In the genomic region with DNA sequence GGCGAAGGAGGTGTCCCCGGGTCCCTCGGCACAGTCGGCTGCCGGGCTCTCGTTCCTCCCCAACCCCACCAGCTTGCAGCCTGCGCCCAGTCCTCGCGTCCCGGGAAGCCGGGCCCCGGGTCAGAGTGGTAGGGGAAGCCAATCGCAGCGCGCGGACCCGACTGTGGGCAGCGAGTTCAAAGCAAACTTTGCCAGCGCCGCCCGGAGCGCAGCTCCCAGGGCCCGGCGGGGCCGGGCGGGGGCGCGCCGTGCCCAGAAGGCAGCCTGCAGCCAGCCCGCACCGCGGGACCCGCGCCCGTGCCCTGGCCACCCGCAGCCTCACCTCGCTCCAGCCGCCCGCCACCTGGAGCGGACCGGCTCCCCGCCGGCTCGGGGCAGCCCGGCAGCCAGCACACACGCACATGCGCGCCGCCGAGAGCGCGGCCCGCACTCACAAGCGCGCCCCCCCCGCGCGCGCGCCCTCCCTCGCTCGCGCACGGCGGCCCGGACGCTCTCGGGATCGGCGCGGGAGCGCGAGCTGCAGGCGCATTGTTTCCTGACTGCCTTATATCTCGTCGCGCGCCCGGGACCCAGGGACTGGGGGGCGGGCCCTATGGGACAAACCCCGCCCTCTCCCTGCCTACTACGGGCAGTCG, we compare ENCODE assay signal across 8 cellular contexts. TPM values are rescaled to one million over a fixed set of nuclear protein-coding genes. Genes with fewer than 3 reads are reported as not detected.
A peak's percentile ranks its signal among the peaks of the same experiment; 100 is the strongest.
DNase-seq lines count a peak whose midpoint lies in the region; ATAC-seq, FAIRE-seq and TF ChIP-seq lines count a peak whose summit lies in the region.

A gene with protein sequence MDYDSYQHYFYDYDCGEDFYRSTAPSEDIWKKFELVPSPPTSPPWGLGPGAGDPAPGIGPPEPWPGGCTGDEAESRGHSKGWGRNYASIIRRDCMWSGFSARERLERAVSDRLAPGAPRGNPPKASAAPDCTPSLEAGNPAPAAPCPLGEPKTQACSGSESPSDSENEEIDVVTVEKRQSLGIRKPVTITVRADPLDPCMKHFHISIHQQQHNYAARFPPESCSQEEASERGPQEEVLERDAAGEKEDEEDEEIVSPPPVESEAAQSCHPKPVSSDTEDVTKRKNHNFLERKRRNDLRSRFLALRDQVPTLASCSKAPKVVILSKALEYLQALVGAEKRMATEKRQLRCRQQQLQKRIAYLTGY (minus strand): TSS at position 432 of the 635 bp plus-strand sequence. CDS start 483 bp downstream, outside the sequence.

- H3K4me3 ChIP-seq in GM12875 (ENCODE audit: low read depth, low read length) (peak within 1 kb of the TSS; percentile 60), GM12878 (peak within 1 kb of the TSS; percentile 77), iPS-18a (ENCODE audit: low read length) (peak within 1 kb of the TSS; percentile 62), skeletal muscle tissue (ENCODE audit: low read length in 3 of 3) (peak within 1 kb of the TSS; percentile 63 to 77 (median 67))

- H3K4me2 ChIP-seq in GM12878 (ENCODE audit: control insufficient read depth, insufficient read depth): peak within 1 kb of the TSS; percentile 69

- no peak for TF ChIP-seq CTCF in GM12875 (IDR thresholded peaks at IDR 0.05; ENCODE audit: borderline replicate concordance, insufficient read depth, low read depth, low read length)
- no peak for TF ChIP-seq CTCF in GM12878 (IDR thresholded peaks at IDR 0.05 in 2 of 3, conservative IDR thresholded peaks at IDR 0.05 in 1 of 3; ENCODE audit: control insufficient read depth in 2 of 3, extremely low read depth in 1 of 3, insufficient read depth in 1 of 3, low read depth in 3 of 3, low read length in 3 of 3)

- CTCF ChIA-PET in HEK293T (lab: Yijun Ruan, JAX): interaction anchor here (0.5 to 2.6 kb wide), 18 partner anchors 9 to 91 kb away, joined by 3 to 15 read pairs (median 4); no protein-coding TSS in a partner anchor
- CTCF ChIA-PET in GM12878 (lab: Yijun Ruan, JAX): interaction anchor here (0.8 to 7.7 kb wide), 33 partner anchors 8 to 295 kb away, joined by 3 to 110 read pairs (median 6); a partner anchor contains a TSS

- RAD21 ChIA-PET in GM12878 (lab: Charles Lee; ENCODE audit: unreplicated experiment): interaction anchor here (0.8 to 2.5 kb wide), 20 partner anchors 8 to 200 kb away, joined by 3 to 23 read pairs (median 4); no protein-coding TSS in a partner anchor

- H4K20me1 ChIP-seq in GM12878 (ENCODE audit: control insufficient read depth, insufficient read depth): no peaks in the 10 kb centered on the region

- BruUV-seq in GM12878 (replicated peaks; lab: Mats Ljungman, UMichigan): no TSS peak

- peak within 1 kb of the TSS; percentile 94 for H2AFZ ChIP-seq in GM12878 (ENCODE audit: control insufficient read depth, low read depth, low read length)

- SMC1A ChIA-PET in GM12878 (lab: Charles Lee; ENCODE audit: uncharacterized antibody, unreplicated experiment): interaction anchor here (0.9 to 3.8 kb wide), 17 partner anchors 8 to 131 kb away, joined by 3 to 42 read pairs (median 3); no protein-coding TSS in a partner anchor

- TF ChIP-seq RAD21 in GM12878 (IDR thresholded peaks at IDR 0.05; ENCODE audit: insufficient read depth, low read depth, low read length): no peak

- no peak for FAIRE-seq in GM12878 (lab: Jason Lieb, UNC)

- POLR2A ChIA-PET in HEK293T (lab: Yijun Ruan, JAX): interaction anchor here (0.7 to 1.5 kb wide), 4 partner anchors 13 to 75 kb away, joined by 3 to 5 read pairs (median 4); a partner anchor contains a TSS
- POLR2A ChIA-PET in GM12878 (lab: Charles Lee): interaction anchor here (0.5 to 1.8 kb wide), 6 partner anchors 9 to 85 kb away, joined by 3 to 7 read pairs (median 3); no protein-coding TSS in a partner anchor

- intact Hi-C loops in GM12878 (cut with micrococcal nuclease; ENCODE audit: unreplicated experiment): loop anchor here (1.0 kb wide), 1 partner anchor 85 kb away; no protein-coding TSS in a partner anchor

- DNase-seq in HEK293T (ENCODE audit: extremely low spot score) (peak; percentile 86), NAMALWA (ENCODE audit: low spot score) (peak; percentile 83), T-helper 9 cell (peak; percentile 37), GM12878 (ENCODE audit: low read depth, low spot score) (no peak), epidermal melanocyte (ENCODE audit: insufficient read length, low spot score) (no peak)

- ATAC-seq in GM12878: peak; percentile 85

- no peaks in the 10 kb centered on the region; the same call in 1 of the 2 replicates for H3K79me2 ChIP-seq in GM12878 (ENCODE audit: control insufficient read depth, insufficient read depth, low read length)

- H3K27me3 ChIP-seq in GM12878 (replicated peaks in 1 of 2; ENCODE audit: control insufficient read depth in 2 of 2, insufficient read depth in 2 of 2, low read length in 1 of 2): peaks cover 10 to 12% of the 10 kb centered on the region in 2 experiments
- peaks cover 32% of the 10 kb centered on the region for H3K27me3 ChIP-seq in iPS-18a (ENCODE audit: control insufficient read depth, insufficient read depth, low read length)
- peaks cover 13 to 23% (median 21%) of the 10 kb centered on the region in 3 donors for H3K27me3 ChIP-seq in skeletal muscle tissue (ENCODE audit: control insufficient read depth in 3 of 3, insufficient read depth in 3 of 3, low read length in 3 of 3)

- 1% methylated on average over 35 of the region's 83 CpGs for WGBS in GM12878 (ENCODE audit: insufficient coverage, insufficient replicate concordance, low lambda C conversion rate, missing lambda C conversion rate)

- H3K9me3 ChIP-seq in GM12878 (replicated peaks; ENCODE audit: control insufficient read depth, insufficient read depth, low read length): no peaks in the 10 kb centered on the region; the same call in 2 of the 3 replicates
- H3K9me3 ChIP-seq in iPS-18a (ENCODE audit: control insufficient read depth, low read depth, low read length): no peaks in the 10 kb centered on the region
- H3K9me3 ChIP-seq in skeletal muscle tissue (ENCODE audit: control insufficient read depth in 3 of 3, low read length in 3 of 3): no peaks in the 10 kb centered on the region

- TF ChIP-seq EP300 in GM12878 (IDR thresholded peaks at IDR 0.05; ENCODE audit: borderline replicate concordance in 1 of 2, control insufficient read depth in 1 of 2, low read depth in 2 of 2, low read length in 2 of 2): no peak

- peak within 1 kb of the TSS; percentile 59; the same call in 1 of the 2 replicates for H3K9ac ChIP-seq in GM12878 (ENCODE audit: control insufficient read depth, insufficient read depth, low read length)
- peak within 1 kb of the TSS; percentile 56 for H3K9ac ChIP-seq in iPS-18a (ENCODE audit: low read length)
- peak within 1 kb of the TSS; percentile 51 to 79 (median 60) for H3K9ac ChIP-seq in skeletal muscle tissue (ENCODE audit: low read depth in 1 of 3, low read length in 3 of 3)

- in situ Hi-C loops in GM12878 (cut with MboI): no loop called here

- H3K27ac ChIP-seq in GM12878 (ENCODE audit: control insufficient read depth, insufficient read depth) (no peak within 1 kb of the TSS), iPS-18a (ENCODE audit: low read length) (no peak within 1 kb of the TSS), skeletal muscle tissue (ENCODE audit: low read depth, low read length) (no peak within 1 kb of the TSS)

- H3K4me1 ChIP-seq in GM12878 (ENCODE audit: control insufficient read depth, insufficient read depth, low read length) (peaks cover 7% of the 10 kb centered on the region; the same call in 1 of the 2 replicates), iPS-18a (ENCODE audit: control insufficient read depth, low read depth, low read length) (peaks cover 36% of the 10 kb centered on the region), skeletal muscle tissue (ENCODE audit: control insufficient read depth in 3 of 3, insufficient read depth in 3 of 3, low read length in 3 of 3) (peaks cover 3 to 16% (median 12%) of the 10 kb centered on the region in 3 donors)

- peak; percentile 63 for TF ChIP-seq POLR2A in GM12878 (IDR thresholded peaks at IDR 0.05; ENCODE audit: low read depth, low read length)

- H3K36me3 ChIP-seq in GM12878 (ENCODE audit: control insufficient read depth in 2 of 2, insufficient read depth in 2 of 2, low read length in 1 of 2) (no peaks in the 10 kb centered on the region), iPS-18a (ENCODE audit: control insufficient read depth, low read depth, low read length) (no peaks in the 10 kb centered on the region), skeletal muscle tissue (ENCODE audit: control insufficient read depth in 3 of 3, insufficient read depth in 3 of 3, low read length in 3 of 3) (no peaks in the 10 kb centered on the region)

TF ChIP-seq in HEK293T, 16 proteins besides CTCF, POLR2A, EP300 and RAD21:
- no peak for TF ChIP-seq FOXA1 (IDR thresholded peaks at IDR 0.05)
- no peak for TF ChIP-seq SUZ12 (IDR thresholded peaks at IDR 0.05)
- TF ChIP-seq LEF1 (IDR thresholded peaks at IDR 0.05; ENCODE audit: borderline replicate concordance): peak; percentile 73; the same call in 1 of the 2 replicates
- peak; percentile 61; the same call in 1 of the 2 replicates for TF ChIP-seq ARNT (IDR thresholded peaks at IDR 0.05)
- TF ChIP-seq FOXM1 (IDR thresholded peaks at IDR 0.05; ENCODE audit: borderline replicate concordance): 0 out of 2 replicates have a peak, but pooled peaks have one; percentile 33

TF ChIP-seq in GM12878, 131 proteins besides CTCF, POLR2A, EP300 and RAD21 (continues in another document):
- TF ChIP-seq NR2C1 (IDR thresholded peaks at IDR 0.05): no peak
- peak in 1 of 2 experiments; percentile 86; a peak in 2 of 4 replicates for TF ChIP-seq BHLHE40 (IDR thresholded peaks at IDR 0.05; ENCODE audit: borderline replicate concordance in 1 of 2, low read depth in 2 of 2, low read length in 1 of 2)

RNA-seq across cellular contexts. Expression of the gene that starts here (rescaled TPM):
- total RNA-seq in GM12878 (2013; cell fraction: nucleolus; rRNA removed): 1.6 and 2.2 TPM in 2 replicates
- total RNA-seq in GM12878 (2014; rRNA removed): 0.79 and 0.98 TPM in 2 replicates
- 0.46 and 0.49 TPM in 2 replicates for total RNA-seq in GM12878 (2014; rRNA removed; fragmentation: Illumina TruSeq; extraction: Trizol)
- 1.4 and 1.7 TPM in 2 replicates for total RNA-seq in GM12878 (2021)
- 0.72 TPM for polyA plus RNA-seq in GM12878 (2011; ENCODE audit: low read depth)
- 0.22 and 0.37 TPM in 2 replicates for polyA plus RNA-seq in GM12878 (2011; rRNA removed)
- polyA plus RNA-seq in GM12878 (2011; cell fraction: cytosol; rRNA removed): 0.19 and 0.25 TPM in 2 replicates
- polyA plus RNA-seq in GM12878 (2011; cell fraction: nucleus; rRNA removed): 0.13 and 0.23 TPM in 2 replicates
- 0.72 and 1.2 TPM in 2 replicates for polyA plus RNA-seq in GM12878 (2012)
- polyA plus RNA-seq in GM12878 (2014; fragmentation: Illumina TruSeq; extraction: Trizol): 0.67 and 0.75 TPM in 2 replicates
- polyA plus RNA-seq in GM12878 (2014; fragmentation: Nextera tagmentation; extraction: Ambion mirVana): under 1 TPM; 0.11 to 0.26 TPM
- 0.24 and 0.77 TPM in 2 replicates for polyA plus RNA-seq in GM12878 (2014; rRNA removed)
- polyA plus RNA-seq in GM12878 (2016; fragmentation: Nextera tagmentation; extraction: Ambion mirVana): under 1 TPM in 1 of 2 experiments, not detected in 1; 0.40 TPM
- polyA minus RNA-seq in GM12878 (2011; rRNA and poly(A)+ RNA removed): 0.05 and 0.44 TPM in 2 replicates
- polyA minus RNA-seq in GM12878 (2011; cell fraction: cytosol; rRNA and poly(A)+ RNA removed): not detected in 2 replicates
- polyA minus RNA-seq in GM12878 (2011; cell fraction: nucleus; rRNA and poly(A)+ RNA removed): 0.67 and 0.73 TPM in 2 replicates
- total RNA-seq in skeletal muscle tissue: 1.0 TPM

Comparison
In these comparisons a context has a peak if more than half of its experiments do, and no peak if none do; other contexts are left out.
1. DNase-seq: peak in HEK293T (single experiment), NAMALWA (single experiment) and T-helper 9 cell (single experiment); none in GM12878 (single experiment) and epidermal melanocyte (single experiment).
2. Peak in every context shown above with its lines, with median percentiles within 50 percentile points of each other: H3K4me3 ChIP-seq and H3K9ac ChIP-seq.